In genomic region chr1:190439447-190439846, GRCh38 we compare ENCODE assay signal across 19 cellular contexts. TPM values are rescaled to one million over a fixed set of nuclear protein-coding genes. Genes with fewer than 3 reads are reported as not detected.
DNase-seq lines count a peak whose midpoint lies in the region; ATAC-seq and TF ChIP-seq lines count a peak whose summit lies in the region.
"Had no signal": no experiment of that assay in that cellular context is flagged by ENCODE, and none has a peak within 500 bp of the region (broad histone marks: within the 10 kb centered on the region; RNA-seq: fewer than 3 reads in every experiment).

No MANE protein-coding gene starts in this region.

- H3K4me1 ChIP-seq in BE2C: no peaks in the 10 kb centered on the region
- H3K4me1 ChIP-seq: BLaER1, Caco-2, HAP-1 had no signal

- intact Hi-C loops in left cardiac atrium (cut with DNase I): no loop called here

- H3K9me3 ChIP-seq in BE2C: no peaks in the 10 kb centered on the region
- H3K9me3 ChIP-seq: BLaER1, Caco-2, HAP-1 had no signal

- DNase-seq in BE2C (peak; percentile 22), G401 (ENCODE audit: low spot score) (peak; percentile 24), fibroblast of peridontal ligament (ENCODE audit: extremely low read depth) (peak; percentile 39), left cardiac atrium (no peak)
- DNase-seq: Caco-2; CD4-positive, CD25-positive, alpha-beta regulatory T cell; CD8-positive, alpha-beta T cell; DMS153; DMS79; EL; GF-D8; HFFc6 had no signal

- TF ChIP-seq CTCF in BE2C (IDR thresholded peaks at IDR 0.05; ENCODE audit: low read depth, low read length): no peak

- H3K27me3 ChIP-seq in BE2C: no peaks in the 10 kb centered on the region
- H3K27me3 ChIP-seq: BLaER1 had no signal

- no peak overlapping the region for H3K4me3 ChIP-seq in BE2C (ENCODE audit: low read depth, low read length)
- H3K4me3 ChIP-seq: BLaER1, GM23338, HAP-1 had no signal

- no peaks in the 10 kb centered on the region for H3K36me3 ChIP-seq in BE2C
- H3K36me3 ChIP-seq: BLaER1, HAP-1 had no signal

- in situ Hi-C loops in G401 (cut with HindIII; ENCODE audit: low sequenced_read_pairs): no loop called here

- ATAC-seq in SK-N-SH treated with all-trans-retinoic acid at 6 μM for 48 hours (peak; percentile 90), esophagus mucosa (no peak), left cardiac atrium (no peak)
- ATAC-seq: CD8-positive, alpha-beta T cell; GM23338 had no signal

TF ChIP-seq in SK-N-SH treated with all-trans-retinoic acid at 6 μM for 48 hours, 23 proteins besides CTCF, POLR2A, EP300 and RAD21:
- no peak for TF ChIP-seq SNAI2 (CRISPR knock-in tag; IDR thresholded peaks at IDR 0.05)
- peak; percentile 33; the same call in 1 of the 2 replicates for TF ChIP-seq TOX (CRISPR knock-in tag; IDR thresholded peaks at IDR 0.05; ENCODE audit: borderline replicate concordance)
- TF ChIP-seq GLIS3 (CRISPR knock-in tag; IDR thresholded peaks at IDR 0.05): no peak
- no peak for TF ChIP-seq CREB5 (CRISPR knock-in tag; IDR thresholded peaks at IDR 0.05; ENCODE audit: low read depth)
- TF ChIP-seq ZC3H10 (CRISPR knock-in tag; IDR thresholded peaks at IDR 0.05): 0 out of 2 replicates have a peak, but pooled peaks have one; percentile 25
TF ChIP-seq in SK-N-SH treated with all-trans-retinoic acid at 6 μM for 48 hours: peak in this region for 2.

RNA-seq across cellular contexts. Expression of gene BRINP3, which starts 38.2 kb away (rescaled TPM):
- 1.3 TPM for polyA plus RNA-seq in BE2C (2012; ENCODE audit: insufficient read depth, insufficient read length, low read depth)
- total RNA-seq in G401 (2014; rRNA removed; shearing (Covaris generic)): not detected in 2 replicates
- total RNA-seq in esophagus mucosa: not detected
- 1 to 10 TPM; 1.3 to 3.0 TPM for total RNA-seq in left cardiac atrium
- total RNA-seq: A172; A673; Caco-2; CD4-positive, CD25-positive, alpha-beta regulatory T cell; CD8-positive, alpha-beta T cell; GM23338; HFFc6 had no signal
- polyA plus RNA-seq: CD4-positive, CD25-positive, alpha-beta regulatory T cell; GM23338 had no signal
